In genomic region chr11:118082880-118083543, GRCh38 we compare ENCODE assay signal across 25 cellular contexts. TPM values are rescaled to one million over a fixed set of nuclear protein-coding genes. Genes with fewer than 3 reads are reported as not detected.
DNase-seq lines count a peak whose midpoint lies in the region; ATAC-seq and TF ChIP-seq lines count a peak whose summit lies in the region.
"Had no signal": no experiment of that assay in that cellular context is flagged by ENCODE, and none has a peak within 500 bp of the region (broad histone marks: within the 10 kb centered on the region; RNA-seq: fewer than 3 reads in every experiment).

No MANE protein-coding gene starts in this region.

- DNase-seq in cardiac muscle cell (ENCODE audit: low read depth in 1 of 2, low spot score in 1 of 2) (no peak), right atrium auricular region (ENCODE audit: low spot score) (no peak), endodermal cell (no peak), NCI-H524 (lab: John Stamatoyannopoulos, UW) (no peak)
- no peak for DNase-seq in activated CD4-positive, alpha-beta T cell treated with anti-CD3 and anti-CD28 coated beads for 36 hours
- DNase-seq: activated CD4-positive, alpha-beta T cell treated with anti-CD3 and anti-CD28 coated beads, Interleukin-2, amount 10 ng/mL, durations not matched to agents 24 days and 14 days; activated naive CD8-positive, alpha-beta T cell treated with anti-CD3 and anti-CD28 coated beads, Interleukin-2, amount 10 ng/mL, durations not matched to agents 7 days and 5 days; CD4-positive, CD25-positive, alpha-beta regulatory T cell; IMR-90; left lung; MM.1S; NCI-H1694 treated with DMSO at 0.1 percent for 48 hours; NCI-H345; stimulated activated CD4-positive, alpha-beta T cell treated with anti-CD3 and anti-CD28 coated beads, Interleukin-4, amount 100 ng/mL, for 24 hours; T1000 had no signal

- H3K27ac ChIP-seq in cardiac muscle cell (peak overlapping the region; percentile 5), right atrium auricular region (no peak overlapping the region), endodermal cell (ENCODE audit: low read depth, low read length) (peak overlapping the region; percentile 47)
- H3K27ac ChIP-seq: A549, gastroesophageal sphincter, parathyroid adenoma had no signal

- H3K4me1 Mint-ChIP-seq in endodermal cell (peaks cover 9% of the 10 kb centered on the region), nephron (peaks cover 28% of the 10 kb centered on the region)
- no peaks in the 10 kb centered on the region for H3K4me1 Mint-ChIP-seq in activated CD4-positive, alpha-beta T cell treated with anti-CD3 and anti-CD28 coated beads for 36 hours
- H3K4me1 Mint-ChIP-seq: activated CD4-positive, alpha-beta T cell treated with anti-CD3 and anti-CD28 coated beads, Interleukin-2, amount 10 ng/mL, durations not matched to agents 24 days and 14 days had no signal

- intact Hi-C loops in activated CD4-positive, alpha-beta T cell treated with anti-CD3 and anti-CD28 coated beads for 36 hours (cut with DNase I, micrococcal nuclease), result no loop called here

- TF ChIP-seq CTCF in cardiac muscle cell (IDR thresholded peaks at IDR 0.05; ENCODE audit: low read depth, low read length), result no peak
- no peak for TF ChIP-seq CTCF in right atrium auricular region (IDR thresholded peaks at IDR 0.05)
- no peak for TF ChIP-seq CTCF in endodermal cell (conservative IDR thresholded peaks at IDR 0.05)
- TF ChIP-seq CTCF in nephron (IDR thresholded peaks at IDR 0.05; ENCODE audit: unreplicated experiment in 3 of 3), result no peak

- WGBS in endodermal cell (ENCODE audit: insufficient coverage in 1 of 2, insufficient read length in 1 of 2), 2 experiments, result 64 to 73% methylated on average over 17 to 21 of the region's 21 CpGs

- H3K27me3 ChIP-seq in cardiac muscle cell (no peaks in the 10 kb centered on the region), right atrium auricular region (no peaks in the 10 kb centered on the region), endodermal cell (ENCODE audit: control insufficient read depth, insufficient read depth, low read length, poor library complexity, severe bottlenecking) (no peaks in the 10 kb centered on the region)

- ATAC-seq in activated CD4-positive, CD25-positive, alpha-beta regulatory T cell treated with anti-CD3 and anti-CD28 coated beads, Interleukin-2, amount 50 U/mL, for 24 hours, result no peak
- ATAC-seq in GM18498 (IDR thresholded peaks at IDR 0.05; ENCODE audit: unreplicated experiment), result no peak
- no peak for ATAC-seq in activated CD4-positive, alpha-beta T cell treated with anti-CD3 and anti-CD28 coated beads for 36 hours
- ATAC-seq: A549, gastroesophageal sphincter, SK-N-SH treated with all-trans-retinoic acid at 6 μM for 48 hours had no signal

- H3K4me3 ChIP-seq in cardiac muscle cell, result no peak overlapping the region
- H3K4me3 ChIP-seq in right atrium auricular region, result no peak overlapping the region
- H3K4me3 ChIP-seq in endodermal cell (ENCODE audit: low read length), result no peak overlapping the region
- H3K4me3 ChIP-seq: A549, gastroesophageal sphincter, HAP-1, left lung had no signal

- H3K36me3 Mint-ChIP-seq in endodermal cell (ENCODE audit: low read depth), result peaks cover 2% of the 10 kb centered on the region
- H3K36me3 Mint-ChIP-seq in nephron (ENCODE audit: low read depth), result no peaks in the 10 kb centered on the region
- H3K36me3 Mint-ChIP-seq in activated CD4-positive, alpha-beta T cell treated with anti-CD3 and anti-CD28 coated beads for 36 hours (ENCODE audit: low read depth), result peaks cover 3% of the 10 kb centered on the region
- H3K36me3 Mint-ChIP-seq: CD4-positive, CD25-positive, alpha-beta regulatory T cell had no signal

- H3K36me3 ChIP-seq in cardiac muscle cell (no peaks in the 10 kb centered on the region), right atrium auricular region (no peaks in the 10 kb centered on the region), endodermal cell (ENCODE audit: control insufficient read depth, insufficient read depth, low read length) (no peaks in the 10 kb centered on the region)
- H3K36me3 ChIP-seq: gastroesophageal sphincter, HAP-1, left lung had no signal

- POLR2A ChIA-PET in activated CD4-positive, alpha-beta T cell treated with anti-CD3 and anti-CD28 coated beads for 36 hours (lab: Charles Lee), result no interaction called here

- H3K9me3 Mint-ChIP-seq in endodermal cell (peaks cover 13% of the 10 kb centered on the region), nephron (no peaks in the 10 kb centered on the region)
- H3K9me3 Mint-ChIP-seq in activated CD4-positive, alpha-beta T cell treated with anti-CD3 and anti-CD28 coated beads for 36 hours (ENCODE audit: low read depth), result peaks cover 13% of the 10 kb centered on the region

- CTCF ChIA-PET in activated CD4-positive, alpha-beta T cell treated with anti-CD3 and anti-CD28 coated beads for 36 hours (lab: Charles Lee), result interaction anchor here (1.0 to 1.5 kb wide), 2 partner anchors 30 to 105 kb away, joined by 3 read pairs; no protein-coding TSS in a partner anchor

- no peak overlapping the region for H3K4me3 Mint-ChIP-seq in endodermal cell
- H3K4me3 Mint-ChIP-seq in nephron, result peak overlapping the region in 1 of 3 experiments; percentile 31
- H3K4me3 Mint-ChIP-seq in activated CD4-positive, alpha-beta T cell treated with anti-CD3 and anti-CD28 coated beads for 36 hours, result no peak overlapping the region
- H3K4me3 Mint-ChIP-seq: activated CD4-positive, alpha-beta T cell treated with anti-CD3 and anti-CD28 coated beads, Interleukin-2, amount 10 ng/mL, durations not matched to agents 24 days and 14 days; activated naive CD8-positive, alpha-beta T cell treated with anti-CD3 and anti-CD28 coated beads, Interleukin-2, amount 10 ng/mL, durations not matched to agents 7 days and 5 days had no signal

- H3K27me3 Mint-ChIP-seq in endodermal cell (ENCODE audit: insufficient read depth) (peaks cover 30% of the 10 kb centered on the region), nephron (ENCODE audit: low read depth) (peaks cover 33% of the 10 kb centered on the region)
- no peaks in the 10 kb centered on the region for H3K27me3 Mint-ChIP-seq in activated CD4-positive, alpha-beta T cell treated with anti-CD3 and anti-CD28 coated beads for 36 hours

- H3K4me1 ChIP-seq in cardiac muscle cell (ENCODE audit: low read depth), result peaks cover 19% of the 10 kb centered on the region
- H3K4me1 ChIP-seq in right atrium auricular region, result peaks cover 0 to 13% of the 10 kb centered on the region in 2 donors
- no peaks in the 10 kb centered on the region for H3K4me1 ChIP-seq in endodermal cell (ENCODE audit: control insufficient read depth, insufficient read depth, low read length)
- H3K4me1 ChIP-seq: A549, HAP-1, parathyroid adenoma had no signal

- H3K9me3 ChIP-seq in cardiac muscle cell (ENCODE audit: low read depth) (no peaks in the 10 kb centered on the region), right atrium auricular region (peaks cover 0 to 9% of the 10 kb centered on the region in 2 donors), endodermal cell (ENCODE audit: control insufficient read depth, low read length) (peaks cover 8% of the 10 kb centered on the region)

- no peak overlapping the region for H3K9ac ChIP-seq in endodermal cell (ENCODE audit: extremely low read depth, low read length, poor library complexity, severe bottlenecking)
- H3K9ac ChIP-seq: parathyroid adenoma had no signal

- H3K27ac Mint-ChIP-seq in endodermal cell (peak overlapping the region; percentile 6), nephron (peak overlapping the region; percentile 37 to 91 (median 81))
- H3K27ac Mint-ChIP-seq in activated CD4-positive, alpha-beta T cell treated with anti-CD3 and anti-CD28 coated beads for 36 hours, result no peak overlapping the region
- H3K27ac Mint-ChIP-seq: activated CD4-positive, alpha-beta T cell treated with anti-CD3 and anti-CD28 coated beads, Interleukin-2, amount 10 ng/mL, durations not matched to agents 24 days and 14 days; activated naive CD8-positive, alpha-beta T cell treated with anti-CD3 and anti-CD28 coated beads, Interleukin-2, amount 10 ng/mL, durations not matched to agents 7 days and 5 days; activated T-helper 2 cell treated with anti-CD3 and anti-CD28 coated beads, Interferon-gamma antibody, Interleukin-2, Interleukin-4, amounts not matched to agents 10 μg/mL and 5 μg/mL and 100 μg/mL, durations not matched to agents 14 hours and 24 hours and 36 hours had no signal

RNA-seq across cellular contexts. Expression of gene SMIM35, which starts 3.8 kb away (rescaled TPM):
- total RNA-seq in cardiac muscle cell, result not detected in 2 replicates
- polyA plus RNA-seq in cardiac muscle cell, result not detected in 2 replicates
- total RNA-seq in right atrium auricular region, result not detected
- not detected for total RNA-seq in endodermal cell
- polyA plus RNA-seq in endodermal cell (2013, experiment 1 of 2), result not detected
- not detected for polyA plus RNA-seq in endodermal cell (2013, experiment 2 of 2)
- total RNA-seq in activated CD4-positive, alpha-beta T cell treated with anti-CD3 and anti-CD28 coated beads for 36 hours, result under 1 TPM in 1 of 2 experiments, not detected in 1; 0.09 TPM
- total RNA-seq: IMR-90, left lung, myocyte had no signal
- polyA plus RNA-seq: A549, IMR-90 had no signal

RNA-seq across cellular contexts. Expression of gene TMPRSS4, which starts 6.1 kb away (rescaled TPM):
- total RNA-seq in cardiac muscle cell (not detected in 2 replicates), right atrium auricular region (not detected), endodermal cell (not detected)
- not detected in 2 replicates for polyA plus RNA-seq in cardiac muscle cell
- not detected for polyA plus RNA-seq in endodermal cell (2013, experiment 1 of 2)
- not detected for polyA plus RNA-seq in endodermal cell (2013, experiment 2 of 2)
- total RNA-seq in activated CD4-positive, alpha-beta T cell treated with anti-CD3 and anti-CD28 coated beads for 36 hours, result not detected
- total RNA-seq: activated CD4-positive, alpha-beta T cell treated with anti-CD3 and anti-CD28 coated beads, Interleukin-2, amount 10 ng/mL, durations not matched to agents 24 days and 14 days; activated T-helper 2 cell treated with anti-CD3 and anti-CD28 coated beads, Interferon-gamma antibody, Interleukin-2, Interleukin-4, amounts not matched to agents 10 μg/mL and 5 μg/mL and 100 μg/mL, durations not matched to agents 14 hours and 24 hours and 36 hours; CD4-positive, CD25-positive, alpha-beta regulatory T cell; IMR-90; myocyte had no signal
- polyA plus RNA-seq: A549; CD4-positive, CD25-positive, alpha-beta regulatory T cell; IMR-90 had no signal

Comparison
In these comparisons a context has a peak if more than half of its experiments do, and no peak if none do; other contexts are left out.
1. H3K27ac ChIP-seq: peak in cardiac muscle cell (single experiment) and endodermal cell (single experiment); none in right atrium auricular region (0 of 2).